In genomic region chrX:128816919-128817318, GRCh38 we compare ENCODE assay signal across 11 cellular contexts.
DNase-seq lines count a peak whose midpoint lies in the region; ATAC-seq and TF ChIP-seq lines count a peak whose summit lies in the region.
"Had no signal": no experiment of that assay in that cellular context is flagged by ENCODE, and none has a peak within 500 bp of the region (broad histone marks: within the 10 kb centered on the region; RNA-seq: fewer than 3 reads in every experiment).

No MANE protein-coding gene starts in this region.

- H3K4me3 ChIP-seq in hepatocyte = no peak overlapping the region
- H3K4me3 ChIP-seq: uterus had no signal

- H3K79me2 ChIP-seq in hepatocyte = no peaks in the 10 kb centered on the region

- 14% methylated on average over 3 of the region's 3 CpGs for WGBS in hepatocyte (ENCODE audit: low lambda C conversion rate, missing lambda C conversion rate)

- no peaks in the 10 kb centered on the region for H4K20me1 ChIP-seq in hepatocyte (ENCODE audit: insufficient read depth, poor library complexity, severe bottlenecking)

- no peak for ATAC-seq in GM21381 (IDR thresholded peaks at IDR 0.05; ENCODE audit: unreplicated experiment)

- no peak overlapping the region for H3K4me2 ChIP-seq in hepatocyte

- H3K27me3 ChIP-seq in hepatocyte = no peaks in the 10 kb centered on the region
- H3K27me3 ChIP-seq: uterus had no signal

- no peaks in the 10 kb centered on the region for H3K36me3 ChIP-seq in hepatocyte (replicated peaks; ENCODE audit: insufficient read depth, low read depth)
- H3K36me3 ChIP-seq: uterus had no signal

- TF ChIP-seq CTCF in GM20000 (IDR thresholded peaks at IDR 0.05; ENCODE audit: extremely low read depth, missing control alignments) (peak; percentile 2), hepatocyte (IDR thresholded peaks at IDR 0.05; ENCODE audit: poor library complexity) (peak; percentile 26)

- no peaks in the 10 kb centered on the region for H3K9me2 ChIP-seq in hepatocyte (replicated peaks; ENCODE audit: insufficient read depth)

- H3K27ac ChIP-seq in hepatocyte = no peak overlapping the region
- H3K27ac ChIP-seq: uterus had no signal

- H3K9me3 ChIP-seq in hepatocyte (ENCODE audit: low read depth) = no peaks in the 10 kb centered on the region
- H3K9me3 ChIP-seq: uterus had no signal

- peak; percentile 31 for DNase-seq in D341Med (ENCODE audit: low spot score)
- DNase-seq in GM20000 (ENCODE audit: low spot score) = no peak
- DNase-seq in NCI-H82 (lab: John Stamatoyannopoulos, UW) = peak; percentile 85
- peak; percentile 10 for DNase-seq in hepatocyte (ENCODE audit: low spot score)
- no peak for DNase-seq in NCI-H774 (lab: John Stamatoyannopoulos, UW)
- no peak for DNase-seq in activated gamma-delta T cell (lab: John Stamatoyannopoulos, UW)
- DNase-seq in stimulated activated CD4-positive, alpha-beta T cell treated with anti-CD3 and anti-CD28 coated beads, Interleukin-12 subunit alpha, Interleukin-12 subunit beta, amount 100 ng/mL, for 4 hours = no peak
- DNase-seq: DMS79 treated with DMSO at 0.1 percent for 48 hours, islet precursor cell, uterus had no signal

- no peaks in the 10 kb centered on the region for H3K4me1 ChIP-seq in hepatocyte (ENCODE audit: insufficient read depth)
- H3K4me1 ChIP-seq: uterus had no signal

- no peak overlapping the region for H2AFZ ChIP-seq in hepatocyte

Comparison
In these comparisons a context has a peak if more than half of its experiments do, and no peak if none do; other contexts are left out.
1. DNase-seq: peak in D341Med (single experiment), NCI-H82 (single experiment) and hepatocyte (single experiment); none in GM20000 (single experiment), NCI-H774 (single experiment), activated gamma-delta T cell (single experiment) and stimulated activated CD4-positive, alpha-beta T cell treated with anti-CD3 and anti-CD28 coated beads, Interleukin-12 subunit alpha, Interleukin-12 subunit beta, amount 100 ng/mL, for 4 hours (single experiment).